ENCODE assay signal across 1 cellular context in the genomic region with DNA sequence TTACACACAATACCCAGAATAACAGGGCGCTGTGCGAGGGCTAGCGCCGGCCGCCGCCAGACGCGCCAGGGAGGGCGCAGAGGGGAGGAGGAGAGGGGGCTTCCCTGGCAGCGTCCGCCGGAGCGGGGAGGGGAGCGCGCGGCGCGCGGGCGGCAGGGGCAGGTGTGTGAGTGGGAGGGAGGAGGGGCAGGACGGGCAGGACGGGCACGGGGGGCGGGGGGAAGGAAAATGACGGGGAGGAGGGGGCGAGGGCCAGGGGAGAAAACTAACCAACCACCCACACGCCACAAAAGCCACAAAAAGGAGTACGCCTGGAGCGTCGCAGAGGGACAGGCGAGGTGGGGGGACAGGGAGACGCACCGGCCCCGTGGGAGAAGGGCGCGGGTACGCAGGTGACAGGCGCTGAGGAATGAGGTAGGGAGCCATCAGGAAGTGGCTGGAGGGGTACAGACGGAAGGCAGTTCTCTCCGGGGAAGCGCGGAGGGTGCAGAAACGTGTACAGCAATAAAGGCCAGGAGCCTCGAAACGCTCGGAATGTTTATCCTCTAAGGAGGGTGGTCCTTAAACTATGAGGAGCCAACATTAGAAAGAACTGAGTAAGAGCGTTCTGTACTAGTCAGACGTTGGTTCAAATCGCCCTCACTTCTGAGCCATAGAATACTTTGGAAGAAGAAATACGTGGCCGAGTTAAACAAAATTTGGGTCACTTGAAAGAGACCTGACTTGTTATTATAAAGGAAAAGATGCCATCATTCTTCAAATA.
TF ChIP-seq lines count a peak whose summit lies in the region.

No MANE protein-coding gene starts in this region.

TF ChIP-seq in endothelial cell of umbilical vein, 7 proteins besides CTCF, POLR2A, EP300 and RAD21:
- TF ChIP-seq JUN (IDR thresholded peaks at IDR 0.05; ENCODE audit: borderline replicate concordance, insufficient read depth, insufficient read length, low read depth) (no peak), GATA2 (IDR thresholded peaks at IDR 0.05; ENCODE audit: insufficient read depth, insufficient read length, low read depth, low read length) (no peak), MYC (IDR thresholded peaks at IDR 0.05; ENCODE audit: low read depth, low read length) (no peak), FOS (IDR thresholded peaks at IDR 0.05; ENCODE audit: borderline replicate concordance, insufficient read depth, low read length) (no peak), POLR2AphosphoS5 (IDR thresholded peaks at IDR 0.05; ENCODE audit: insufficient read depth, low read depth, low read length) (no peak), EZH2 (IDR thresholded peaks at IDR 0.05; ENCODE audit: borderline replicate concordance, low read depth, low read length, severe bottlenecking) (no peak)
- TF ChIP-seq, protein P1, sequence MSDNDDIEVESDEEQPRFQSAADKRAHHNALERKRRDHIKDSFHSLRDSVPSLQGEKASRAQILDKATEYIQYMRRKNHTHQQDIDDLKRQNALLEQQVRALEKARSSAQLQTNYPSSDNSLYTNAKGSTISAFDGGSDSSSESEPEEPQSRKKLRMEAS (IDR thresholded peaks at IDR 0.05; ENCODE audit: insufficient read depth, insufficient read length): no peak
